10 cellular contexts compared by ENCODE assay signal in the genomic region with DNA sequence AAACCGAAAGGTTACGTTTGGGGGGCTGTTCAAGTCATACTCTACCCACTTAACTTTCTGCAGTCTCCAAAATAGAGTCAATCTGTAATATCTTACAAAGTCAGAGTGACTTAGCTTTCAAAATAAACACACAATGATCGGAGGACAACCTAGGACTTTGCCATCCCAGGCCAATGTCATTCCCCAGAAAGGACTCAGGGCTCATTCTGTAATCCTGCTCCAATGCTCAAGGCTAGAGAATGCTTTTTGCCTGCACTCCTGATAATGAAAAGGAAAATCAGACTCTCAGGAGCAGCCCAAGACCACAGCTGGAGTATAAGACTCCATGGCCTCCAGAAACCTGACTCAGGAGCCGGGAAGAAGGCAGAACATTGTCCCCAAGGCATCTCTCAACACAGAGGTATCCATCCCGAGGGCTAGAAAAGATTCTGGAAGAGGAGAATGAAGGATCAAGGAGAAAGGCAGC. TPM values are rescaled to one million over a fixed set of nuclear protein-coding genes. Genes with fewer than 3 reads are reported as not detected.
DNase-seq lines count a peak whose midpoint lies in the region; ATAC-seq and TF ChIP-seq lines count a peak whose summit lies in the region.
"Had no signal": no experiment of that assay in that cellular context is flagged by ENCODE, and none has a peak within 500 bp of the region (broad histone marks: within the 10 kb centered on the region; RNA-seq: fewer than 3 reads in every experiment).

No MANE protein-coding gene starts in this region.

- no peak for ATAC-seq in CD4-positive, CD25-positive, alpha-beta regulatory T cell (ENCODE audit: low read depth in 2 of 2)
- ATAC-seq in GM21447 (IDR thresholded peaks at IDR 0.05; ENCODE audit: unreplicated experiment): no peak

- no peak overlapping the region for H3K27ac ChIP-seq in CD4-positive, CD25-positive, alpha-beta regulatory T cell (ENCODE audit: insufficient read depth, low read length, poor library complexity, severe bottlenecking)
- H3K27ac ChIP-seq in RWPE1: peak overlapping the region; percentile 100
- H3K27ac ChIP-seq in epithelial cell of prostate: peak overlapping the region; percentile 64

- no peaks in the 10 kb centered on the region for H3K36me3 ChIP-seq in CD4-positive, CD25-positive, alpha-beta regulatory T cell (ENCODE audit: control insufficient read depth, insufficient read depth, low read length)

- peaks cover 0 to 3% (median 0%) of the 10 kb centered on the region in 7 donors for H3K9me3 Mint-ChIP-seq in CD4-positive, CD25-positive, alpha-beta regulatory T cell
- no peaks in the 10 kb centered on the region for H3K9me3 Mint-ChIP-seq in progenitor cell of endocrine pancreas (ENCODE audit: low read depth)

- peaks cover 20 to 74% (median 55%) of the 10 kb centered on the region in 4 donors for H3K4me1 Mint-ChIP-seq in CD4-positive, CD25-positive, alpha-beta regulatory T cell
- H3K4me1 Mint-ChIP-seq in progenitor cell of endocrine pancreas (ENCODE audit: low read depth): peaks cover 17% of the 10 kb centered on the region

- H3K36me3 Mint-ChIP-seq in CD4-positive, CD25-positive, alpha-beta regulatory T cell: peaks cover 3% of the 10 kb centered on the region
- H3K36me3 Mint-ChIP-seq in progenitor cell of endocrine pancreas (ENCODE audit: insufficient read depth): no peaks in the 10 kb centered on the region

- no peak overlapping the region for H3K4me3 ChIP-seq in CD4-positive, CD25-positive, alpha-beta regulatory T cell (ENCODE audit: low read depth, low read length)

- H3K4me3 Mint-ChIP-seq in CD4-positive, CD25-positive, alpha-beta regulatory T cell: peak overlapping the region in 2 of 4 donors; percentile 0 to 52
- H3K4me3 Mint-ChIP-seq in progenitor cell of endocrine pancreas (ENCODE audit: low read depth): no peak overlapping the region

- H3K27ac Mint-ChIP-seq in CD4-positive, CD25-positive, alpha-beta regulatory T cell: peak overlapping the region; percentile 48 to 97 (median 87)
- H3K27ac Mint-ChIP-seq in progenitor cell of endocrine pancreas: peak overlapping the region; percentile 63

- CTCF ChIA-PET in RWPE1 (lab: Yijun Ruan, JAX): no interaction called here

- no peaks in the 10 kb centered on the region for H3K27me3 Mint-ChIP-seq in CD4-positive, CD25-positive, alpha-beta regulatory T cell
- H3K27me3 Mint-ChIP-seq in progenitor cell of endocrine pancreas: no peaks in the 10 kb centered on the region

- POLR2A ChIA-PET in RWPE1 (lab: Yijun Ruan, JAX; ENCODE audit: low non-redundant PET): no interaction called here

- peaks cover 52% of the 10 kb centered on the region for H3K4me1 ChIP-seq in CD4-positive, CD25-positive, alpha-beta regulatory T cell (ENCODE audit: control insufficient read depth, insufficient read depth, low read length, poor library complexity, severe bottlenecking)

- H3K27me3 ChIP-seq in CD4-positive, CD25-positive, alpha-beta regulatory T cell (ENCODE audit: control insufficient read depth, insufficient read depth, low read length): no peaks in the 10 kb centered on the region

- H3K9me3 ChIP-seq in CD4-positive, CD25-positive, alpha-beta regulatory T cell (ENCODE audit: control insufficient read depth in 2 of 2, low read length in 2 of 2): no peaks in the 10 kb centered on the region

- DNase-seq in CD4-positive, CD25-positive, alpha-beta regulatory T cell: no peak
- DNase-seq in RWPE1 (ENCODE audit: low spot score): no peak
- DNase-seq in epithelial cell of prostate (ENCODE audit: low read depth, low spot score): no peak
- DNase-seq in progenitor cell of endocrine pancreas (ENCODE audit: low spot score, unreplicated experiment): no peak
- DNase-seq in AML-193 (lab: John Stamatoyannopoulos, UW): no peak
- no peak for DNase-seq in HUDEP-2 (lab: John Stamatoyannopoulos, UW; ENCODE audit: unreplicated experiment in 76 of 76)
- DNase-seq in RPMI8226: no peak
- DNase-seq: activated T-cell treated with anti-CD3 and anti-CD28 coated beads, Interleukin-2, amount 50 U/mL, for 1 hour; NK-92 treated with Interleukin-12 subunit alpha and Interleukin-12 subunit beta, amount 100 ng/mL, for 24 hours had no signal

- TF ChIP-seq CTCF in RWPE1 (conservative IDR thresholded peaks at IDR 0.05; ENCODE audit: low read depth): no peak
- TF ChIP-seq CTCF in progenitor cell of endocrine pancreas (IDR thresholded peaks at IDR 0.05; ENCODE audit: unreplicated experiment): no peak

RNA-seq across cellular contexts. Expression of a gene that starts 28.5 kb away (rescaled TPM):
- 25.2 TPM for total RNA-seq in CD4-positive, CD25-positive, alpha-beta regulatory T cell
- 10 to 100 TPM; 20.5 to 28.8 (median 27.2) TPM for polyA plus RNA-seq in CD4-positive, CD25-positive, alpha-beta regulatory T cell
- total RNA-seq in progenitor cell of endocrine pancreas: 40.0 and 42.2 TPM in 2 replicates

RNA-seq across cellular contexts. Expression of a gene that starts 28.8 kb away (rescaled TPM):
- total RNA-seq in CD4-positive, CD25-positive, alpha-beta regulatory T cell: 86.6 TPM
- 100 to 1,000 TPM; 282 to 361 (median 288) TPM for polyA plus RNA-seq in CD4-positive, CD25-positive, alpha-beta regulatory T cell
- total RNA-seq in progenitor cell of endocrine pancreas: 85.3 and 85.9 TPM in 2 replicates

RNA-seq across cellular contexts. Expression of a gene that starts 29.1 kb away (rescaled TPM):
- total RNA-seq in CD4-positive, CD25-positive, alpha-beta regulatory T cell: 403 TPM
- 100 to 1,000 TPM in 1 of 4 donors, 10 to 100 TPM in 3; 62.1 to 123 (median 76.6) TPM for polyA plus RNA-seq in CD4-positive, CD25-positive, alpha-beta regulatory T cell
- total RNA-seq in progenitor cell of endocrine pancreas: 36.9 and 49.7 TPM in 2 replicates
